In genomic region chr2:174158003-174158402, GRCh38 we compare ENCODE assay signal across 8 cellular contexts.
DNase-seq lines count a peak whose midpoint lies in the region; ATAC-seq and TF ChIP-seq lines count a peak whose summit lies in the region.

No MANE protein-coding gene starts in this region.

- peaks cover 17% of the 10 kb centered on the region for H3K36me3 Mint-ChIP-seq in activated T-cell treated with anti-CD3 and anti-CD28 coated beads, Interleukin-2, amount 50 U/mL, for 4 hours (ENCODE audit: insufficient read depth)
- H3K36me3 Mint-ChIP-seq in activated T-cell treated with anti-CD3 and anti-CD28 coated beads, Interleukin-2, amount 50 U/mL, for 24 hours (ENCODE audit: low read depth), result peaks cover 36% of the 10 kb centered on the region

- TF ChIP-seq POLR2A in prostate gland (IDR thresholded peaks at IDR 0.05), result no peak

- 78% methylated on average over 3 of the region's 3 CpGs for WGBS in prostate gland

- no peak for ATAC-seq in activated T-cell treated with anti-CD3 and anti-CD28 coated beads, Interleukin-2, amount 50 U/mL, for 4 hours
- no peak for ATAC-seq in HG03378 (IDR thresholded peaks at IDR 0.05; ENCODE audit: unreplicated experiment)

- no peak overlapping the region for H3K4me3 ChIP-seq in HL-60 (replicated peaks; ENCODE audit: insufficient read depth, low read length)
- no peak overlapping the region for H3K4me3 ChIP-seq in fibroblast of mammary gland (ENCODE audit: control insufficient read depth, low read depth, low read length)
- no peak overlapping the region for H3K4me3 ChIP-seq in prostate gland

- H3K27ac Mint-ChIP-seq in activated T-cell treated with anti-CD3 and anti-CD28 coated beads, Interleukin-2, amount 50 U/mL, for 24 hours, result no peak overlapping the region

- no peaks in the 10 kb centered on the region for H3K36me3 ChIP-seq in prostate gland

- H3K27ac ChIP-seq in HL-60 (replicated peaks) (no peak overlapping the region), prostate gland (no peak overlapping the region)

- TF ChIP-seq CTCF in HL-60 (IDR thresholded peaks at IDR 0.05; ENCODE audit: insufficient read depth, low read length), result peak; percentile 30
- peak; percentile 67 for TF ChIP-seq CTCF in fibroblast of mammary gland (conservative IDR thresholded peaks at IDR 0.05; ENCODE audit: control insufficient read depth, insufficient read depth, low read depth, low read length)
- TF ChIP-seq CTCF in prostate gland (IDR thresholded peaks at IDR 0.05), result peak in 3 of 4 experiments; percentile 15 to 33 (median 16)

- H3K4me1 ChIP-seq in prostate gland (replicated peaks), result no peaks in the 10 kb centered on the region

- intact Hi-C loops in prostate gland (cut with DNase I), result no loop called here

- H3K9me3 Mint-ChIP-seq in activated T-cell treated with anti-CD3 and anti-CD28 coated beads, Interleukin-2, amount 50 U/mL, for 4 hours, result no peaks in the 10 kb centered on the region
- H3K9me3 Mint-ChIP-seq in activated T-cell treated with anti-CD3 and anti-CD28 coated beads, Interleukin-2, amount 50 U/mL, for 24 hours, result no peaks in the 10 kb centered on the region

- no peak overlapping the region for H3K4me3 Mint-ChIP-seq in activated T-cell treated with anti-CD3 and anti-CD28 coated beads, Interleukin-2, amount 50 U/mL, for 4 hours
- H3K4me3 Mint-ChIP-seq in activated T-cell treated with anti-CD3 and anti-CD28 coated beads, Interleukin-2, amount 50 U/mL, for 24 hours, result no peak overlapping the region

- no peaks in the 10 kb centered on the region for H3K27me3 Mint-ChIP-seq in activated T-cell treated with anti-CD3 and anti-CD28 coated beads, Interleukin-2, amount 50 U/mL, for 4 hours (ENCODE audit: low read depth)
- H3K27me3 Mint-ChIP-seq in activated T-cell treated with anti-CD3 and anti-CD28 coated beads, Interleukin-2, amount 50 U/mL, for 24 hours, result no peaks in the 10 kb centered on the region

- DNase-seq in activated T-cell treated with anti-CD3 and anti-CD28 coated beads, Interleukin-2, amount 50 U/mL, for 4 hours, result peak; percentile 15
- DNase-seq in activated T-cell treated with anti-CD3 and anti-CD28 coated beads, Interleukin-2, amount 50 U/mL, for 24 hours, result no peak
- DNase-seq in HL-60 (ENCODE audit: low read depth in 1 of 2, low spot score in 1 of 2) (peak in 1 of 2 experiments; percentile 38), SW480 (ENCODE audit: low spot score) (peak; percentile 59), fibroblast of mammary gland (ENCODE audit: low read depth) (peak; percentile 60), prostate gland (ENCODE audit: low spot score) (no peak), middle frontal gyrus (ENCODE audit: extremely low spot score, low spot score) (no peak)

- peaks cover 2% of the 10 kb centered on the region for H3K4me1 Mint-ChIP-seq in activated T-cell treated with anti-CD3 and anti-CD28 coated beads, Interleukin-2, amount 50 U/mL, for 4 hours (ENCODE audit: low read depth)
- H3K4me1 Mint-ChIP-seq in activated T-cell treated with anti-CD3 and anti-CD28 coated beads, Interleukin-2, amount 50 U/mL, for 24 hours (ENCODE audit: low read depth), result peaks cover 11% of the 10 kb centered on the region

- H3K27me3 ChIP-seq in HL-60 (ENCODE audit: insufficient read depth, poor library complexity, severe bottlenecking) (no peaks in the 10 kb centered on the region), prostate gland (replicated peaks; ENCODE audit: insufficient read depth) (no peaks in the 10 kb centered on the region)

- H3K9me3 ChIP-seq in prostate gland, result no peaks in the 10 kb centered on the region

Comparison
In these comparisons a context has a peak if more than half of its experiments do, and no peak if none do; other contexts are left out.
1. DNase-seq: peak in activated T-cell treated with anti-CD3 and anti-CD28 coated beads, Interleukin-2, amount 50 U/mL, for 4 hours (single experiment), SW480 (single experiment) and fibroblast of mammary gland (single experiment); none in activated T-cell treated with anti-CD3 and anti-CD28 coated beads, Interleukin-2, amount 50 U/mL, for 24 hours (single experiment), prostate gland (single experiment) and middle frontal gyrus (single experiment).
2. CTCF ChIP-seq: peak in every context shown above with its lines; median percentile 67 in fibroblast of mammary gland; 30 in HL-60; 16 in prostate gland.